ENCODE assay signal across 21 cellular contexts in genomic region chr11:72174299-72175070, GRCh38. TPM values are rescaled to one million over a fixed set of nuclear protein-coding genes. Genes with fewer than 3 reads are reported as not detected.
A peak's percentile ranks its signal among the peaks of the same experiment; 100 is the strongest.
DNase-seq lines count a peak whose midpoint lies in the region; ATAC-seq, FAIRE-seq and TF ChIP-seq lines count a peak whose summit lies in the region.
"Had no signal": no experiment of that assay in that cellular context is flagged by ENCODE, and none has a peak within 500 bp of the region (broad histone marks: within the 10 kb centered on the region; RNA-seq: fewer than 3 reads in every experiment).

No MANE protein-coding gene starts in this region.

- intact Hi-C loops in PC-3 (cut with micrococcal nuclease) (no loop called here), left colon (cut with DNase I, micrococcal nuclease) (no loop called here), testis (cut with DNase I; ENCODE audit: low total_unique reads) (no loop called here)

- H3K36me3 ChIP-seq in PC-3 (ENCODE audit: low read depth, low read length) (no peaks in the 10 kb centered on the region), small intestine (ENCODE audit: control insufficient read depth in 2 of 2, insufficient read depth in 2 of 2, low read length in 2 of 2) (no peaks in the 10 kb centered on the region), GM23338 (ENCODE audit: insufficient read depth) (no peaks in the 10 kb centered on the region), testis (ENCODE audit: low read depth, missing control alignments) (no peaks in the 10 kb centered on the region)

- H3K9me3 Mint-ChIP-seq in GM23338: no peaks in the 10 kb centered on the region
- H3K9me3 Mint-ChIP-seq: HFFc6 had no signal

- no peaks in the 10 kb centered on the region for H3K79me2 ChIP-seq in PC-3 (ENCODE audit: low read length)
- H3K79me2 ChIP-seq in GM23338 (replicated peaks; ENCODE audit: insufficient read depth): no peaks in the 10 kb centered on the region

- WGBS in small intestine, 3 donors: 26 to 69% (median 27%) methylated on average over 8 of the region's 8 CpGs
- WGBS in testis, 2 donors: 89 to 91% methylated on average over 7 to 8 of the region's 8 CpGs

- ATAC-seq in PC-3: no peak
- ATAC-seq in left colon: peak; percentile 89
- ATAC-seq in GM23338: no peak
- ATAC-seq: K562 had no signal

- H3K4me1 ChIP-seq in PC-3 (ENCODE audit: insufficient read depth, low read length) (peaks cover 7% of the 10 kb centered on the region; the same call in 1 of the 2 replicates), small intestine (ENCODE audit: control insufficient read depth in 2 of 2, insufficient read depth in 1 of 2, low read depth in 1 of 2, low read length in 1 of 2) (peaks cover 0 to 1% of the 10 kb centered on the region in 2 donors), GM23338 (ENCODE audit: insufficient read depth) (no peaks in the 10 kb centered on the region), testis (no peaks in the 10 kb centered on the region)

- no peak overlapping the region for H3K9ac ChIP-seq in PC-3 (ENCODE audit: low read length)
- H3K9ac ChIP-seq: SK-N-SH had no signal

- POLR2A ChIA-PET in PC-3 (lab: Charles Lee; ENCODE audit: unreplicated experiment): no interaction called here

- H3K36me3 Mint-ChIP-seq in GM23338 (ENCODE audit: low read depth): no peaks in the 10 kb centered on the region
- H3K36me3 Mint-ChIP-seq: CD14-positive monocyte had no signal

- no peak overlapping the region for H3K4me2 ChIP-seq in PC-3 (ENCODE audit: low read length)
- H3K4me2 ChIP-seq in GM23338: no peak overlapping the region
- H3K4me2 ChIP-seq: SK-N-SH had no signal

- no TSS peak for BruUV-seq in PC-3 (replicated peaks; lab: Mats Ljungman, UMichigan)

- H3K4me3 ChIP-seq in PC-3 (ENCODE audit: low read length) (no peak overlapping the region), small intestine (ENCODE audit: low read depth in 1 of 2, low read length in 2 of 2) (no peak overlapping the region), GM23338 (no peak overlapping the region), testis (no peak overlapping the region)
- H3K4me3 ChIP-seq: K562 had no signal

- DNase-seq in PC-3 (peak; percentile 37), dedifferentiated amniotic fluid mesenchymal stem cell (ENCODE audit: extremely low spot score) (peak; percentile 10), left colon (peak; percentile 74 to 78), small intestine (peak; percentile 78), GM23338 (ENCODE audit: low spot score) (no peak), testis (no peak), OCI-M1 (lab: John Stamatoyannopoulos, UW) (no peak)
- DNase-seq: ACHN, AML-193, EL, HFFc6, NCI-H1417 treated with DMSO at 0.1 percent for 48 hours, NCI-H2029 treated with DMSO at 0.1 percent for 48 hours, NCI-H2171 treated with DMSO at 0.1 percent for 48 hours, NCI-H774, SHP77, SK-N-SH had no signal

- no peak overlapping the region for H3K4me3 Mint-ChIP-seq in GM23338
- H3K4me3 Mint-ChIP-seq: CD14-positive monocyte, HFFc6 had no signal

- no peaks in the 10 kb centered on the region for H4K20me1 ChIP-seq in PC-3 (ENCODE audit: low read length)
- H4K20me1 ChIP-seq in GM23338 (replicated peaks; ENCODE audit: insufficient read depth): no peaks in the 10 kb centered on the region

- H3K27ac ChIP-seq in PC-3 (ENCODE audit: low read length) (no peak overlapping the region), small intestine (ENCODE audit: low read depth in 1 of 2, low read length in 1 of 2) (peak overlapping the region; percentile 37 to 75), GM23338 (ENCODE audit: low read depth) (no peak overlapping the region), testis (no peak overlapping the region)

- no peak for FAIRE-seq in small intestine (lab: Jason Lieb, UNC)
- FAIRE-seq: H54, K562 had no signal

- no peak for TF ChIP-seq POLR2A in testis (IDR thresholded peaks at IDR 0.05)

- H3K27me3 Mint-ChIP-seq in GM23338 (ENCODE audit: insufficient read depth, low read depth, poor library complexity): peaks cover 7% of the 10 kb centered on the region

- no peaks in the 10 kb centered on the region for H3K4me1 Mint-ChIP-seq in GM23338

- CTCF ChIA-PET in PC-3 (lab: Charles Lee): no interaction called here

- no peak overlapping the region for H3K27ac Mint-ChIP-seq in GM23338
- H3K27ac Mint-ChIP-seq: HFFc6 had no signal

- H3F3A ChIP-seq in PC-3 (ENCODE audit: low read length, unreplicated experiment): no peaks in the 10 kb centered on the region
- no peaks in the 10 kb centered on the region for H3F3A ChIP-seq in GM23338 (replicated peaks; ENCODE audit: low read depth)

- H3K9me3 ChIP-seq in PC-3 (ENCODE audit: low read length): no peaks in the 10 kb centered on the region
- H3K9me3 ChIP-seq in small intestine (ENCODE audit: control insufficient read depth, low read depth): no peaks in the 10 kb centered on the region
- H3K9me3 ChIP-seq in testis: no peaks in the 10 kb centered on the region
- H3K9me3 ChIP-seq: SK-N-SH had no signal

- peaks cover 4% of the 10 kb centered on the region; the same call in 1 of the 2 replicates for H3K27me3 ChIP-seq in PC-3 (ENCODE audit: low read length)
- H3K27me3 ChIP-seq in small intestine (ENCODE audit: control insufficient read depth in 2 of 2, insufficient read depth in 2 of 2, low read length in 2 of 2): no peaks in the 10 kb centered on the region
- H3K27me3 ChIP-seq in GM23338 (ENCODE audit: insufficient read depth): no peaks in the 10 kb centered on the region
- no peaks in the 10 kb centered on the region for H3K27me3 ChIP-seq in testis

- H3K9me2 ChIP-seq in PC-3 (replicated peaks; ENCODE audit: low read length): no peaks in the 10 kb centered on the region
- no peaks in the 10 kb centered on the region for H3K9me2 ChIP-seq in GM23338 (ENCODE audit: insufficient read depth)
- H3K9me2 ChIP-seq: SK-N-SH had no signal

- TF ChIP-seq CTCF in PC-3 (conservative IDR thresholded peaks at IDR 0.05; ENCODE audit: low read depth, low read length) (no peak), GM23338 (conservative IDR thresholded peaks at IDR 0.05; ENCODE audit: low read depth in 2 of 2) (no peak), testis (IDR thresholded peaks at IDR 0.05) (no peak)

- no peak overlapping the region for H2AFZ ChIP-seq in PC-3 (ENCODE audit: low read length)
- H2AFZ ChIP-seq in GM23338: no peak overlapping the region

TF ChIP-seq in GM23338, 12 proteins besides CTCF, POLR2A, EP300 and RAD21 (continues in another document):
- TF ChIP-seq ZNF114 (CRISPR knock-in tag; IDR thresholded peaks at IDR 0.05) (no peak), ETS1 (IDR thresholded peaks at IDR 0.05) (no peak), ZNF331 (CRISPR knock-in tag; IDR thresholded peaks at IDR 0.05; ENCODE audit: low read depth) (no peak), NANOG (IDR thresholded peaks at IDR 0.05; ENCODE audit: borderline replicate concordance) (no peak), EZH2 (IDR thresholded peaks at IDR 0.05; ENCODE audit: low read depth, unreplicated experiment) (no peak), STAT1 (IDR thresholded peaks at IDR 0.05; ENCODE audit: unreplicated experiment) (no peak)

RNA-seq across cellular contexts. Expression of gene FOLR1, which starts 17.5 kb away (rescaled TPM):
- total RNA-seq in PC-3 (2014; rRNA removed) (0.36 TPM in 1 of 2 replicates, not detected in the other), left colon (not detected), testis (1 to 10 TPM in 1 of 2 donors, not detected in 1; 1.2 TPM)
- polyA plus RNA-seq in small intestine (under 1 TPM in 1 of 3 donors, not detected in 2; 0.19 TPM), GM23338 (2016; fragmentation: Nextera tagmentation; extraction: Ambion mirVana) (0.42 and 0.68 TPM in 2 replicates), testis (ENCODE audit: insufficient read depth, low read depth, low replicate concordance) (3.7 TPM)
- total RNA-seq in GM23338 (2014; rRNA removed; shearing (Covaris generic)): 0.27 TPM in 1 of 2 replicates, not detected in the other
- total RNA-seq: NCI-H460 had no signal
- polyA plus RNA-seq: CD14-positive monocyte, SK-N-SH had no signal

RNA-seq across cellular contexts. Expression of gene FOLR3, which starts 39.0 kb away (rescaled TPM):
- total RNA-seq in PC-3 (2014; rRNA removed): not detected in 2 replicates
- total RNA-seq in left colon: not detected
- polyA plus RNA-seq in small intestine: under 1 TPM in 1 of 3 donors, not detected in 2; 0.12 TPM
- not detected in 2 replicates for total RNA-seq in GM23338 (2014; rRNA removed; shearing (Covaris generic))
- polyA plus RNA-seq in GM23338 (2016; fragmentation: Nextera tagmentation; extraction: Ambion mirVana): not detected in 2 replicates
- under 1 TPM in 1 of 2 donors, not detected in 1; 0.55 TPM for total RNA-seq in testis
- 0.79 TPM for polyA plus RNA-seq in testis (ENCODE audit: insufficient read depth, low read depth, low replicate concordance)
- total RNA-seq: K562, NCI-H460 had no signal
- polyA plus RNA-seq: K562, SK-N-SH had no signal

RNA-seq across cellular contexts. Expression of gene FOLR2, which starts 42.1 kb away (rescaled TPM):
- total RNA-seq in PC-3 (2014; rRNA removed) (not detected in 2 replicates), left colon (10 to 100 TPM in 1 of 2 donors, 1 to 10 TPM in 1; 4.8 to 23.5 TPM), testis (1 to 10 TPM; 1.3 to 8.7 TPM)
- polyA plus RNA-seq in small intestine (10 to 100 TPM in 1 of 3 donors, 1 to 10 TPM in 1, under 1 TPM in 1; 0.67 to 24.2 (median 6.8) TPM), GM23338 (2016; fragmentation: Nextera tagmentation; extraction: Ambion mirVana) (not detected in 2 replicates), testis (ENCODE audit: insufficient read depth, low read depth, low replicate concordance) (37.3 TPM)
- not detected in 2 replicates for total RNA-seq in GM23338 (2014; rRNA removed; shearing (Covaris generic))
- total RNA-seq: HFFc6, K562, NCI-H460 had no signal
- polyA plus RNA-seq: SK-N-SH had no signal

RNA-seq across cellular contexts. Expression of gene INPPL1, which starts 50.1 kb away (rescaled TPM):
- total RNA-seq in PC-3 (2014; rRNA removed) (100 and 121 TPM in 2 replicates), left colon (100 to 1,000 TPM; 120 to 142 TPM), testis (100 to 1,000 TPM; 120 to 132 TPM)
- polyA plus RNA-seq in small intestine (10 to 100 TPM; 43.2 to 63.7 (median 57.7) TPM), GM23338 (2016; fragmentation: Nextera tagmentation; extraction: Ambion mirVana) (15.5 and 21.5 TPM in 2 replicates), testis (ENCODE audit: insufficient read depth, low read depth, low replicate concordance) (48.1 TPM)
- total RNA-seq in GM23338 (2014; rRNA removed; shearing (Covaris generic)): 54.3 and 54.7 TPM in 2 replicates

Comparison
In these comparisons a context has a peak if more than half of its experiments do, and no peak if none do; other contexts are left out.
1. DNase-seq: peak in PC-3 (single experiment), dedifferentiated amniotic fluid mesenchymal stem cell (single experiment), left colon (2 of 2) and small intestine (single experiment); none in GM23338 (single experiment), testis (single experiment) and OCI-M1 (single experiment).
2. H3K27ac ChIP-seq: peak in small intestine (2 of 2); none in PC-3 (single experiment), GM23338 (single experiment) and testis (0 of 2).